In genomic region chr15:79923068-79923514, GRCh38 we compare ENCODE assay signal across 1 cellular context.
TF ChIP-seq lines count a peak whose summit lies in the region.

No MANE protein-coding gene starts in this region.

TF ChIP-seq in K562, 482 proteins besides CTCF, POLR2A, EP300 and RAD21 (continued from another document and continues in another):
- no peak for TF ChIP-seq ZBTB5 (IDR thresholded peaks at IDR 0.05)
- TF ChIP-seq ARID2 (IDR thresholded peaks at IDR 0.05) = no peak
- no peak for TF ChIP-seq GABPB1 (CRISPR knock-in tag; IDR thresholded peaks at IDR 0.05)
- TF ChIP-seq DIDO1 (tag; IDR thresholded peaks at IDR 0.05; ENCODE audit: low read depth) = no peak
- no peak for TF ChIP-seq ZNF583 (CRISPR knock-in tag; IDR thresholded peaks at IDR 0.05)
- no peak for TF ChIP-seq HMG20B (CRISPR knock-in tag; IDR thresholded peaks at IDR 0.05)
- TF ChIP-seq BMI1 (IDR thresholded peaks at IDR 0.05; ENCODE audit: low read length) = no peak
- TF ChIP-seq EWSR1 (IDR thresholded peaks at IDR 0.05; ENCODE audit: borderline replicate concordance, low read depth, partially characterized antibody) = no peak
- no peak for TF ChIP-seq NFATC3 (IDR thresholded peaks at IDR 0.05)
- no peak for TF ChIP-seq KLF1 (tag; IDR thresholded peaks at IDR 0.05)
- peak; percentile 21; the same call in 1 of the 2 replicates for TF ChIP-seq CBX1 (IDR thresholded peaks at IDR 0.05; ENCODE audit: low read depth)
- TF ChIP-seq ARID3B (CRISPR knock-in tag; IDR thresholded peaks at IDR 0.05; ENCODE audit: borderline replicate concordance) = no peak
- TF ChIP-seq HOXB6 (CRISPR knock-in tag; IDR thresholded peaks at IDR 0.05; ENCODE audit: borderline replicate concordance) = no peak
- no peak for TF ChIP-seq RBFOX2 (IDR thresholded peaks at IDR 0.05; ENCODE audit: low read depth, low read length)
- no peak for TF ChIP-seq ATF7 (IDR thresholded peaks at IDR 0.05)
- TF ChIP-seq ZNF609 (CRISPR knock-in tag; IDR thresholded peaks at IDR 0.05; ENCODE audit: borderline replicate concordance) = 0 out of 2 replicates have a peak, but pooled peaks have one; percentile 52
- TF ChIP-seq KAT2B (IDR thresholded peaks at IDR 0.05; ENCODE audit: low read depth, low read length) = no peak
- no peak for TF ChIP-seq MTA2 (IDR thresholded peaks at IDR 0.05; ENCODE audit: low read depth)
- no peak for TF ChIP-seq ZNF274 (IDR thresholded peaks at IDR 0.05; ENCODE audit: borderline replicate concordance, low read depth, low read length)
- no peak for TF ChIP-seq ZBTB12 (CRISPR knock-in tag; IDR thresholded peaks at IDR 0.05)
- TF ChIP-seq CGGBP1 (CRISPR knock-in tag; IDR thresholded peaks at IDR 0.05) = no peak
- TF ChIP-seq KDM5B (IDR thresholded peaks at IDR 0.05; ENCODE audit: insufficient replicate concordance, low read depth, low read length) = peak; percentile 48
- TF ChIP-seq PTRF (tag; IDR thresholded peaks at IDR 0.05) = no peak
- TF ChIP-seq SMARCA4 (IDR thresholded peaks at IDR 0.05) = no peak
- no peak for TF ChIP-seq CEBPG (CRISPR knock-in tag; IDR thresholded peaks at IDR 0.05)
- no peak for TF ChIP-seq CEBPG (tag; conservative IDR thresholded peaks at IDR 0.05 in 1 of 2, IDR thresholded peaks at IDR 0.05 in 1 of 2)
- no peak for TF ChIP-seq ZFP36 (IDR thresholded peaks at IDR 0.05; ENCODE audit: low read depth, low read length, partially characterized antibody)
- TF ChIP-seq ZNF57 (CRISPR knock-in tag; IDR thresholded peaks at IDR 0.05) = no peak
- TF ChIP-seq E4F1 (CRISPR knock-in tag; IDR thresholded peaks at IDR 0.05; ENCODE audit: borderline replicate concordance) = no peak
- no peak for TF ChIP-seq ZEB2 (IDR thresholded peaks at IDR 0.05)
- no peak for TF ChIP-seq HDAC3 (IDR thresholded peaks at IDR 0.05; ENCODE audit: borderline replicate concordance, partially characterized antibody)
- TF ChIP-seq ZNF561 (CRISPR knock-in tag; conservative IDR thresholded peaks at IDR 0.05) = no peak
- no peak; the same call in 1 of the 2 replicates for TF ChIP-seq ARID4B (CRISPR knock-in tag; IDR thresholded peaks at IDR 0.05)
- no peak for TF ChIP-seq ARID3A (IDR thresholded peaks at IDR 0.05; ENCODE audit: borderline replicate concordance, low read depth, low read length)
- 0 out of 2 replicates have a peak, but pooled peaks have one; percentile 28 for TF ChIP-seq ZKSCAN1 (IDR thresholded peaks at IDR 0.05; ENCODE audit: low read depth, low read length)
- TF ChIP-seq ATF6 (CRISPR knock-in tag; IDR thresholded peaks at IDR 0.05) = no peak
- TF ChIP-seq NR4A1 (CRISPR knock-in tag; IDR thresholded peaks at IDR 0.05) = no peak
- no peak for TF ChIP-seq NR4A1 (tag; IDR thresholded peaks at IDR 0.05)
- TF ChIP-seq ILF3 (IDR thresholded peaks at IDR 0.05; ENCODE audit: borderline replicate concordance) = no peak
- no peak for TF ChIP-seq ELK1 (CRISPR knock-in tag; IDR thresholded peaks at IDR 0.05)
- TF ChIP-seq ZNF79 (CRISPR knock-in tag; IDR thresholded peaks at IDR 0.05; ENCODE audit: low read depth) = no peak
